1 cellular context compared by ENCODE assay signal in genomic region chr11:76198691-76199090, GRCh38. TPM values are rescaled to one million over a fixed set of nuclear protein-coding genes. Genes with fewer than 3 reads are reported as not detected.
"Had no signal": no experiment of that assay in that cellular context is flagged by ENCODE, and none has a peak within 500 bp of the region (broad histone marks: within the 10 kb centered on the region; RNA-seq: fewer than 3 reads in every experiment).

No MANE protein-coding gene starts in this region.

RNA-seq across cellular contexts. Expression of gene WNT11, which starts 7.6 kb away (rescaled TPM):
- total RNA-seq: renal cortical epithelial cell had no signal
